10 cellular contexts compared by ENCODE assay signal in genomic region chr9:100492952-100493351, GRCh38. TPM values are rescaled to one million over a fixed set of nuclear protein-coding genes. Genes with fewer than 3 reads are reported as not detected.
DNase-seq lines count a peak whose midpoint lies in the region; ATAC-seq, FAIRE-seq and TF ChIP-seq lines count a peak whose summit lies in the region.
"Had no signal": no experiment of that assay in that cellular context is flagged by ENCODE, and none has a peak within 500 bp of the region (broad histone marks: within the 10 kb centered on the region; RNA-seq: fewer than 3 reads in every experiment).

No MANE protein-coding gene starts in this region.

- peak; percentile 69 to 94 (median 90) for ATAC-seq in psoas muscle
- ATAC-seq: naive thymus-derived CD4-positive, alpha-beta T cell had no signal

- H3K14ac ChIP-seq in H1 (ENCODE audit: insufficient read length) (no peak overlapping the region), trophoblast cell (ENCODE audit: low read length) (no peak overlapping the region)

- H2BK120ac ChIP-seq in H1 (replicated peaks; ENCODE audit: low read depth, low read length), result no peak overlapping the region
- H2BK120ac ChIP-seq in trophoblast cell (ENCODE audit: insufficient read depth, low read length, poor library complexity), result no peak overlapping the region

- in situ Hi-C loops in GM13976 (cut with MboI; ENCODE audit: low sequenced_read_pairs, unreplicated experiment), result no loop called here

- no peak for FAIRE-seq in H1 (lab: Jason Lieb, UNC)

- H2BK5ac ChIP-seq in H1 (ENCODE audit: low read depth, low read length), result no peak overlapping the region
- H2BK5ac ChIP-seq in trophoblast cell (ENCODE audit: low read depth, low read length, poor library complexity), result no peak overlapping the region

- H3K4ac ChIP-seq in H1 (replicated peaks; ENCODE audit: insufficient read length, low read depth, low read length), result no peak overlapping the region
- H3K4ac ChIP-seq in trophoblast cell (ENCODE audit: low read depth, low read length), result no peak overlapping the region

- intact Hi-C loops in psoas muscle (cut with DNase I) (no loop called here), colonic mucosa (cut with DNase I) (no loop called here)

- peaks cover 33 to 100% of the 10 kb centered on the region in 2 experiments; a peak in 3 of 4 replicates for H3K79me2 ChIP-seq in H1 (ENCODE audit: control insufficient read depth in 1 of 2, insufficient read depth in 2 of 2, low read length in 2 of 2)
- H3K79me2 ChIP-seq in trophoblast cell (ENCODE audit: control insufficient read depth, insufficient read depth, low read length, poor library complexity), result no peaks in the 10 kb centered on the region

- H3K36me3 ChIP-seq in H1 (ENCODE audit: control insufficient read depth in 2 of 4, insufficient read depth in 4 of 4, low read length in 3 of 4) (no peaks in the 10 kb centered on the region), psoas muscle (ENCODE audit: insufficient read depth in 1 of 2, low read depth in 1 of 2) (no peaks in the 10 kb centered on the region), trophoblast cell (ENCODE audit: control insufficient read depth in 1 of 2, insufficient read depth in 2 of 2, low read length in 2 of 2) (no peaks in the 10 kb centered on the region), colonic mucosa (no peaks in the 10 kb centered on the region)

- H4K5ac ChIP-seq in H1 (ENCODE audit: insufficient read length, low read depth, low read length), result no peak overlapping the region

- H4K91ac ChIP-seq in H1 (replicated peaks; ENCODE audit: insufficient read length, low read length) (no peak overlapping the region), trophoblast cell (ENCODE audit: low read depth, low read length) (no peak overlapping the region)

- WGBS in H1 (ENCODE audit: extremely low coverage in 1 of 2, insufficient coverage in 1 of 2, insufficient read length in 1 of 2, insufficient replicate concordance in 2 of 2, low coverage in 1 of 2, low lambda C conversion rate in 2 of 2, missing lambda C conversion rate in 1 of 2), 2 experiments, result 74% methylated on average over 2 of the region's 2 CpGs; no CpG with 5 or more reads in 1 of the 2 experiments
- 76 to 83% (median 79%) methylated on average over 2 of the region's 2 CpGs for WGBS in psoas muscle, 3 donors
- no CpG with 5 or more reads among the region's 2 CpGs for WGBS in trophoblast cell (ENCODE audit: extremely low coverage, insufficient coverage, insufficient read length)

- H3K9ac ChIP-seq in H1 (replicated peaks in 1 of 4; ENCODE audit: extremely low read depth in 1 of 4, low read depth in 3 of 4, low read length in 3 of 4) (no peak overlapping the region), trophoblast cell (ENCODE audit: low read length) (no peak overlapping the region), colonic mucosa (ENCODE audit: low read depth in 2 of 2, low read length in 2 of 2) (no peak overlapping the region)

- no peak for TF ChIP-seq POLR2A in H1 (IDR thresholded peaks at IDR 0.05; ENCODE audit: control extremely low read depth in 1 of 2, low read depth in 2 of 2, low read length in 2 of 2)

- H4K12ac ChIP-seq in trophoblast cell (ENCODE audit: low read depth, low read length), result no peak overlapping the region

- no peak overlapping the region for H3K18ac ChIP-seq in H1 (ENCODE audit: extremely low read depth, low read length)
- no peak overlapping the region for H3K18ac ChIP-seq in trophoblast cell (ENCODE audit: low read length)

- TF ChIP-seq CTCF in GM13976 (IDR thresholded peaks at IDR 0.05; ENCODE audit: borderline replicate concordance, control extremely low read depth, extremely low read depth, insufficient read depth, missing control alignments), result peak; percentile 8
- TF ChIP-seq CTCF in H1 (IDR thresholded peaks at IDR 0.05; ENCODE audit: control extremely low read depth in 1 of 3, insufficient read depth in 1 of 3, low read depth in 1 of 3, low read length in 3 of 3), result peak in 1 of 3 experiments; percentile 2; a peak in 1 of 4 replicates
- peak; percentile 31 for TF ChIP-seq CTCF in psoas muscle (IDR thresholded peaks at IDR 0.05)
- no peak for TF ChIP-seq CTCF in colonic mucosa (IDR thresholded peaks at IDR 0.05)

- no peaks in the 10 kb centered on the region for H3K23me2 ChIP-seq in H1 (ENCODE audit: low read depth, low read length)

- peaks cover 35 to 42% of the 10 kb centered on the region in 2 experiments for H4K20me1 ChIP-seq in H1 (replicated peaks in 1 of 2; ENCODE audit: control insufficient read depth in 1 of 2, insufficient read depth in 2 of 2, low read length in 2 of 2)

- no peak overlapping the region for H2BK20ac ChIP-seq in H1 (ENCODE audit: low read length)

- H3K4me1 ChIP-seq in H1 (replicated peaks in 1 of 4; ENCODE audit: control insufficient read depth in 3 of 4, insufficient read depth in 4 of 4, low read length in 3 of 4) (peaks cover 0 to 19% (median 8%) of the 10 kb centered on the region in 4 experiments; a peak in 4 of 7 replicates), psoas muscle (peaks cover 5% of the 10 kb centered on the region), trophoblast cell (ENCODE audit: control insufficient read depth in 1 of 2, insufficient read depth in 2 of 2, low read length in 2 of 2) (peaks cover 0 to 4% of the 10 kb centered on the region in 2 experiments), colonic mucosa (no peaks in the 10 kb centered on the region)

- H3K27me3 ChIP-seq in H1 (replicated peaks in 1 of 4; ENCODE audit: control insufficient read depth in 3 of 4, extremely low read depth in 1 of 4, insufficient read depth in 3 of 4, low read length in 3 of 4) (no peaks in the 10 kb centered on the region), psoas muscle (ENCODE audit: insufficient read depth in 3 of 3, low read length in 2 of 3) (no peaks in the 10 kb centered on the region), trophoblast cell (ENCODE audit: insufficient read depth, low read length) (no peaks in the 10 kb centered on the region), colonic mucosa (no peaks in the 10 kb centered on the region)

- H3K79me1 ChIP-seq in H1 (ENCODE audit: low read depth, low read length) (peaks cover 3% of the 10 kb centered on the region; the same call in 1 of the 2 replicates), trophoblast cell (ENCODE audit: low read length) (no peaks in the 10 kb centered on the region)

- H2BK15ac ChIP-seq in H1 (ENCODE audit: low read length), result no peak overlapping the region

- H3K27ac ChIP-seq in H1 (ENCODE audit: low read depth, low read length) (no peak overlapping the region), psoas muscle (no peak overlapping the region), trophoblast cell (ENCODE audit: low read depth, low read length) (no peak overlapping the region), colonic mucosa (no peak overlapping the region)
- H3K27ac ChIP-seq: PC-9 had no signal

- DNase-seq in GM13976 (ENCODE audit: low spot score) (no peak), RKO (ENCODE audit: low spot score) (peak; percentile 46), H1 (ENCODE audit: low read depth in 1 of 2, low spot score in 2 of 2) (no peak), psoas muscle (peak in 1 of 2 donors; percentile 44), trophoblast cell (no peak), NCI-H2081 (lab: John Stamatoyannopoulos, UW) (no peak), NCI-H526 treated with DMSO at 0.1 percent for 48 hours (lab: John Stamatoyannopoulos, UW) (no peak), colonic mucosa (no peak)
- DNase-seq: naive thymus-derived CD4-positive, alpha-beta T cell; PC-9 had no signal

- CTCF ChIA-PET in H1 (lab: Charles Lee; ENCODE audit: partially characterized antibody), result interaction anchor here (1.1 to 1.9 kb wide), 7 partner anchors 10 to 109 kb away, joined by 3 to 6 read pairs (median 5); no protein-coding TSS in a partner anchor

- no peak overlapping the region for H3K4me3 ChIP-seq in H1 (ENCODE audit: extremely low read depth in 1 of 4, insufficient read depth in 2 of 4, low read depth in 3 of 4, low read length in 4 of 4)
- no peak overlapping the region for H3K4me3 ChIP-seq in psoas muscle
- no peak overlapping the region for H3K4me3 ChIP-seq in trophoblast cell (ENCODE audit: low read depth, low read length)
- no peak overlapping the region for H3K4me3 ChIP-seq in colonic mucosa
- H3K4me3 ChIP-seq: PC-9 had no signal

- no peak overlapping the region for H3K23ac ChIP-seq in H1 (ENCODE audit: insufficient read length)
- no peak overlapping the region for H3K23ac ChIP-seq in trophoblast cell (ENCODE audit: low read length)

- TF ChIP-seq EP300 in H1 (IDR thresholded peaks at IDR 0.05; ENCODE audit: borderline replicate concordance in 1 of 2, low read depth in 2 of 2, low read length in 2 of 2), result no peak

- no peaks in the 10 kb centered on the region for H3K9me3 ChIP-seq in H1 (ENCODE audit: insufficient read depth in 2 of 2, low read depth in 1 of 2, low read length in 1 of 2)
- H3K9me3 ChIP-seq in psoas muscle, result no peaks in the 10 kb centered on the region
- no peaks in the 10 kb centered on the region for H3K9me3 ChIP-seq in trophoblast cell (ENCODE audit: insufficient read depth, low read depth, low read length)
- H3K9me3 ChIP-seq in colonic mucosa, result no peaks in the 10 kb centered on the region

- H3K56ac ChIP-seq in H1 (replicated peaks; ENCODE audit: insufficient read length, low read depth, low read length), result no peak overlapping the region

- POLR2A ChIA-PET in H1 (lab: Charles Lee; ENCODE audit: partially characterized antibody), result interaction anchor here (1.2 to 1.4 kb wide), 3 partner anchors 16 to 141 kb away, joined by 3 to 6 read pairs (median 3); partner anchors contain the start of gene TEX10

- TF ChIP-seq RAD21 in H1 (IDR thresholded peaks at IDR 0.05 in 1 of 2, conservative IDR thresholded peaks at IDR 0.05 in 1 of 2; ENCODE audit: low read depth in 2 of 2, low read length in 2 of 2), result peak; percentile 34 to 45

- H2BK12ac ChIP-seq in H1 (ENCODE audit: low read depth, low read length) (no peak overlapping the region), trophoblast cell (ENCODE audit: low read length) (no peak overlapping the region)

- peak overlapping the region in 1 of 2 experiments; percentile 31; a peak in 2 of 4 replicates for H3K4me2 ChIP-seq in H1 (ENCODE audit: insufficient read depth in 1 of 2, low read depth in 2 of 2, low read length in 2 of 2)
- no peak overlapping the region for H3K4me2 ChIP-seq in trophoblast cell (ENCODE audit: low read length)
- H3K4me2 ChIP-seq: PC-9 had no signal

- no peak overlapping the region for H4K8ac ChIP-seq in H1 (ENCODE audit: extremely low read depth, insufficient read depth, low read length)
- H4K8ac ChIP-seq in trophoblast cell (ENCODE audit: low read depth, low read length), result no peak overlapping the region

- H2AFZ ChIP-seq in H1 (ENCODE audit: low read length) (no peak overlapping the region), trophoblast cell (ENCODE audit: insufficient read depth, low read length, poor library complexity) (no peak overlapping the region)
- H2AFZ ChIP-seq: PC-9 had no signal

- H2AK5ac ChIP-seq in H1 (ENCODE audit: low read depth, low read length) (no peak overlapping the region), trophoblast cell (ENCODE audit: low read length) (no peak overlapping the region)

RNA-seq across cellular contexts. Expression of gene TMEFF1, which starts 20.0 kb away (rescaled TPM):
- 67.8 and 68.2 TPM in 2 replicates for total RNA-seq in H1 (2021; fragmentation: NEBNext Ultra II Directional; extraction: Animal tissue kit (Norgen Biotek cat#: 25700))
- polyA plus RNA-seq in H1 (2011; rRNA removed) (13.5 and 14.4 TPM in 2 replicates), psoas muscle (under 1 TPM in 2 of 3 donors, not detected in 1; 0.07 to 0.08 TPM)
- 22.9 TPM for polyA plus RNA-seq in H1 (2011; cell fraction: cytosol; rRNA removed)
- polyA plus RNA-seq in H1 (2011; cell fraction: nucleus; rRNA removed), result 13.7 TPM
- 27.7 to 30.9 TPM (median 29.0 TPM) in 4 replicates for polyA plus RNA-seq in H1 (2012, experiment 1 of 2)
- polyA plus RNA-seq in H1 (2012, experiment 2 of 2), result 2.2 TPM
- 15.0 TPM for polyA plus RNA-seq in H1 (2013, experiment 1 of 2)
- 16.9 TPM for polyA plus RNA-seq in H1 (2013, experiment 2 of 2)
- polyA minus RNA-seq in H1 (2011; rRNA and poly(A)+ RNA removed), result 0.85 and 1.4 TPM in 2 replicates
- 34.1 TPM for polyA minus RNA-seq in H1 (2011; cell fraction: cytosol; rRNA and poly(A)+ RNA removed)
- polyA minus RNA-seq in H1 (2011; cell fraction: nucleus; rRNA and poly(A)+ RNA removed), result 35.4 TPM
- total RNA-seq in psoas muscle (under 1 TPM in 3 of 4 donors, not detected in 1; 0.29 to 0.56 (median 0.30) TPM), colonic mucosa (under 1 TPM in 1 of 2 donors, not detected in 1; 0.27 TPM)
- 5.7 and 6.8 TPM in 2 replicates for polyA plus RNA-seq in trophoblast cell (2013)
- polyA plus RNA-seq: naive thymus-derived CD4-positive, alpha-beta T cell had no signal

Comparison
In these comparisons a context has a peak if more than half of its experiments do, and no peak if none do; other contexts are left out.
1. RNA of gene TMEFF1, which starts 20.0 kb away (total RNA-seq): 67.8 to 68.2 TPM in H1; 0.29 to 0.56 TPM in psoas muscle and 0.27 TPM in colonic mucosa; every median in the first group is over 10 times any median in the second.